14 cellular contexts compared by ENCODE assay signal in the genomic region with DNA sequence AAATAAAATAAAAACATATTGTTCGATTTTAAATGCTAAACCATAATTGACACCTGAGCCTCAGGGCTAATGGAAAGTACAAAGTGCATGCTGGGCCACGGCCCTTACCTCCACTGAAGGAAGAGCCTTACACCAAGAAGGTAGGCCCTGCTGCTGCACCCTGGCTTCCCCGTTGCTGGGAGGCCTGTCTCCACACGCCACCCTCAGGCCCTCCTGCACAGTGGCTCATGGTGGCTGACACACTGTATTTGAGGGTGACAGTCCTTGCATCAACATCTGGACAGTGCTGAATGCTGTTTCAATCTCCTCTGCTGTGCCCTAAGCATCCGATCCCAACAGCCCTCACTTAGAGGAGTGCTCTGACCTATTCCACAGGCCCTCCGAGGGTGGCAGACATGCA. TPM values are rescaled to one million over a fixed set of nuclear protein-coding genes. Genes with fewer than 3 reads are reported as not detected.
"Had no signal": no experiment of that assay in that cellular context is flagged by ENCODE, and none has a peak within 500 bp of the region (broad histone marks: within the 10 kb centered on the region; RNA-seq: fewer than 3 reads in every experiment).

No MANE protein-coding gene starts in this region.

- H3K27me3 Mint-ChIP-seq: activated naive CD8-positive, alpha-beta T cell treated with anti-CD3 and anti-CD28 coated beads for 36 hours; activated T-helper 17 cell treated with anti-CD3 and anti-CD28 coated beads, Interleukin-2, amount 50 U/mL, for 72 hours had no signal

- H3K36me3 Mint-ChIP-seq: immature natural killer cell, memory B cell had no signal

- H3K27ac Mint-ChIP-seq: activated naive CD8-positive, alpha-beta T cell treated with anti-CD3 and anti-CD28 coated beads for 36 hours; activated T-helper 17 cell treated with anti-CD3 and anti-CD28 coated beads, Interleukin-2, amount 50 U/mL, for 72 hours; immature natural killer cell; memory B cell; type B pancreatic cell had no signal

- H3K9me3 Mint-ChIP-seq: activated T-helper 17 cell treated with anti-CD3 and anti-CD28 coated beads, Interleukin-2, amount 50 U/mL, for 72 hours; immature natural killer cell; memory B cell; type B pancreatic cell had no signal

- DNase-seq: activated CD4-positive, alpha-beta T cell treated with anti-CD3 and anti-CD28 coated beads for 48 hours; activated naive CD8-positive, alpha-beta T cell treated with anti-CD3 and anti-CD28 coated beads for 36 hours; activated T-cell treated with anti-CD3 and anti-CD28 coated beads for 4 hours; anterior cingulate cortex; dermis blood vessel endothelial cell; immature natural killer cell; ovary; stimulated activated CD4-positive, alpha-beta T cell treated with anti-CD3 and anti-CD28 coated beads, Interleukin-2, amount 100 ng/mL, for 48 hours; stimulated activated naive CD4-positive, alpha-beta T cell treated with Interleukin-2 at 50 U/mL for 16 hours had no signal

- H3K4me3 Mint-ChIP-seq: activated naive CD8-positive, alpha-beta T cell treated with anti-CD3 and anti-CD28 coated beads for 36 hours; activated T-helper 17 cell treated with anti-CD3 and anti-CD28 coated beads, Interleukin-2, amount 50 U/mL, for 72 hours; immature natural killer cell; memory B cell; type B pancreatic cell had no signal

- ATAC-seq: activated T-helper 17 cell treated with anti-CD3 and anti-CD28 coated beads, Interleukin-2, amount 50 U/mL, for 72 hours had no signal

- H3K4me3 ChIP-seq: ovary had no signal

RNA-seq across cellular contexts. Expression of a gene that starts 39.3 kb away (rescaled TPM):
- total RNA-seq: activated T-helper 17 cell treated with anti-CD3 and anti-CD28 coated beads, Interleukin-2, amount 50 U/mL, for 72 hours; cerebellum; dermis blood vessel endothelial cell; glomerular endothelial cell had no signal
